In genomic region chr7:132457658-132458057, GRCh38 we compare ENCODE assay signal across 29 cellular contexts.
"Had no signal": no experiment of that assay in that cellular context is flagged by ENCODE, and none has a peak within 500 bp of the region (broad histone marks: within the 10 kb centered on the region; RNA-seq: fewer than 3 reads in every experiment).

No MANE protein-coding gene starts in this region.

- ATAC-seq: activated CD8-positive, alpha-beta memory T cell treated with anti-CD3 and anti-CD28 coated beads, Interleukin-2, amount 10 ng/mL, durations not matched to agents 7 days and 5 days; effector memory CD8-positive, alpha-beta T cell; gastroesophageal sphincter had no signal

- DNase-seq: activated CD4-positive, alpha-beta memory T cell treated with anti-CD3 and anti-CD28 coated beads, Interleukin-2, amount 10 ng/mL, durations not matched to agents 7 days and 5 days; activated CD4-positive, alpha-beta T cell treated with anti-CD3 and anti-CD28 coated beads for 1 hour; activated CD4-positive, alpha-beta T cell treated with anti-CD3 and anti-CD28 coated beads for 4 hours; activated CD4-positive, alpha-beta T cell treated with anti-CD3 and anti-CD28 coated beads, Interleukin-2, amount 10 ng/mL, durations not matched to agents 7 days and 5 days; activated CD4-positive, alpha-beta T cell treated with anti-CD3 and anti-CD28 coated beads, Interleukin-2, amount 50 U/mL, for 4 hours; activated CD8-positive, alpha-beta memory T cell treated with anti-CD3 and anti-CD28 coated beads, Interleukin-2, amount 10 ng/mL, durations not matched to agents 7 days and 5 days; activated CD8-positive, alpha-beta memory T cell treated with anti-CD3 and anti-CD28 coated beads, Interleukin-2, amount 50 U/mL, for 4 hours; activated effector memory CD4-positive, alpha-beta T cell treated with anti-CD3 and anti-CD28 coated beads, Interleukin-2, amount 50 U/mL, for 16 hours; activated naive CD4-positive, alpha-beta T cell treated with anti-CD3 and anti-CD28 coated beads for 36 hours; activated T-cell treated with anti-CD3 and anti-CD28 coated beads, Interleukin-2, amount 50 U/mL, for 1 hour; activated T-cell treated with anti-CD3 and anti-CD28 coated beads, Interleukin-2, amount 50 U/mL, for 48 hours; amniotic stem cell; anterior cingulate cortex; brain microvascular endothelial cell; dorsolateral prefrontal cortex; effector CD4-positive, alpha-beta T cell; effector memory CD8-positive, alpha-beta T cell; esophagus squamous epithelium; foreskin melanocyte; head of caudate nucleus; T-helper 2 cell had no signal

- H3K27ac ChIP-seq: brain microvascular endothelial cell, coronary artery, dorsolateral prefrontal cortex, epithelial cell of prostate, esophagus squamous epithelium, gastroesophageal sphincter had no signal

- H3K27ac Mint-ChIP-seq: activated CD4-positive, alpha-beta memory T cell treated with anti-CD3 and anti-CD28 coated beads, Interleukin-2, amount 10 ng/mL, durations not matched to agents 7 days and 5 days; activated CD8-positive, alpha-beta memory T cell treated with anti-CD3 and anti-CD28 coated beads, Interleukin-2, amount 10 ng/mL, durations not matched to agents 7 days and 5 days; activated naive CD4-positive, alpha-beta T cell treated with anti-CD3 and anti-CD28 coated beads for 36 hours; activated naive CD4-positive, alpha-beta T cell treated with anti-CD3 and anti-CD28 coated beads, Interleukin-2, amount 50 U/mL, for 24 hours; activated T-helper 1 cell treated with anti-CD3 and anti-CD28 coated beads, Interleukin-12 subunit alpha, Interleukin-12 subunit beta, Interleukin-2, Interleukin-4 antibody, amounts not matched to agents 30 ng/mL and 10 ng/mL and 1 ng/mL, durations not matched to agents 14 hours and 24 hours and 36 hours; activated T-helper 2 cell treated with anti-CD3 and anti-CD28 coated beads, Interferon-gamma antibody, Interleukin-2, Interleukin-4, amounts not matched to agents 10 μg/mL and 5 μg/mL and 100 μg/mL, durations not matched to agents 14 hours and 24 hours and 36 hours; dendritic cell treated with granulocyte-macrophage colony-stimulating factor and Interleukin-4, amounts not matched to agents 40 ng/mL and 50 ng/mL, for 4 days had no signal

- H3K9me3 Mint-ChIP-seq: activated CD4-positive, alpha-beta memory T cell treated with anti-CD3 and anti-CD28 coated beads, Interleukin-2, amount 10 ng/mL, durations not matched to agents 7 days and 5 days; activated naive CD4-positive, alpha-beta T cell treated with anti-CD3 and anti-CD28 coated beads for 36 hours; activated naive CD4-positive, alpha-beta T cell treated with anti-CD3 and anti-CD28 coated beads, Interleukin-2, amount 50 U/mL, for 24 hours; activated T-helper 1 cell treated with anti-CD3 and anti-CD28 coated beads, Interleukin-12 subunit alpha, Interleukin-12 subunit beta, Interleukin-2, Interleukin-4 antibody, amounts not matched to agents 30 ng/mL and 10 ng/mL and 1 ng/mL, durations not matched to agents 14 hours and 24 hours and 36 hours; central memory CD8-positive, alpha-beta T cell; dendritic cell treated with granulocyte-macrophage colony-stimulating factor and Interleukin-4, amounts not matched to agents 40 ng/mL and 50 ng/mL, for 4 days; effector memory CD8-positive, alpha-beta T cell had no signal

- H3K36me3 Mint-ChIP-seq: activated CD8-positive, alpha-beta memory T cell treated with anti-CD3 and anti-CD28 coated beads, Interleukin-2, amount 10 ng/mL, durations not matched to agents 7 days and 5 days; activated naive CD4-positive, alpha-beta T cell treated with anti-CD3 and anti-CD28 coated beads, Interleukin-2, amount 50 U/mL, for 24 hours had no signal

- H3K27me3 Mint-ChIP-seq: activated naive CD4-positive, alpha-beta T cell treated with anti-CD3 and anti-CD28 coated beads, Interleukin-2, amount 50 U/mL, for 24 hours; central memory CD8-positive, alpha-beta T cell; effector memory CD8-positive, alpha-beta T cell had no signal

- H3K4me1 ChIP-seq: esophagus squamous epithelium had no signal

- H3K4me3 Mint-ChIP-seq: activated CD4-positive, alpha-beta memory T cell treated with anti-CD3 and anti-CD28 coated beads, Interleukin-2, amount 10 ng/mL, durations not matched to agents 7 days and 5 days; activated CD4-positive, alpha-beta T cell treated with anti-CD3 and anti-CD28 coated beads, Interleukin-2, amount 10 ng/mL, durations not matched to agents 7 days and 5 days; activated CD8-positive, alpha-beta memory T cell treated with anti-CD3 and anti-CD28 coated beads, Interleukin-2, amount 10 ng/mL, durations not matched to agents 7 days and 5 days; activated naive CD4-positive, alpha-beta T cell treated with anti-CD3 and anti-CD28 coated beads for 36 hours; activated naive CD4-positive, alpha-beta T cell treated with anti-CD3 and anti-CD28 coated beads, Interleukin-2, amount 50 U/mL, for 24 hours; activated T-helper 1 cell treated with anti-CD3 and anti-CD28 coated beads, Interleukin-12 subunit alpha, Interleukin-12 subunit beta, Interleukin-2, Interleukin-4 antibody, amounts not matched to agents 30 ng/mL and 10 ng/mL and 1 ng/mL, durations not matched to agents 14 hours and 24 hours and 36 hours; central memory CD8-positive, alpha-beta T cell; dendritic cell treated with granulocyte-macrophage colony-stimulating factor and Interleukin-4, amounts not matched to agents 40 ng/mL and 50 ng/mL, for 4 days; effector memory CD8-positive, alpha-beta T cell had no signal

- H3K27me3 ChIP-seq: brain microvascular endothelial cell, dorsolateral prefrontal cortex, esophagus squamous epithelium, gastroesophageal sphincter had no signal

- H3K9me3 ChIP-seq: esophagus squamous epithelium, gastroesophageal sphincter had no signal

- H3K4me3 ChIP-seq: coronary artery, dorsolateral prefrontal cortex, esophagus squamous epithelium, gastroesophageal sphincter had no signal

- H3K36me3 ChIP-seq: brain microvascular endothelial cell, esophagus squamous epithelium, gastroesophageal sphincter had no signal
